In the genomic region with DNA sequence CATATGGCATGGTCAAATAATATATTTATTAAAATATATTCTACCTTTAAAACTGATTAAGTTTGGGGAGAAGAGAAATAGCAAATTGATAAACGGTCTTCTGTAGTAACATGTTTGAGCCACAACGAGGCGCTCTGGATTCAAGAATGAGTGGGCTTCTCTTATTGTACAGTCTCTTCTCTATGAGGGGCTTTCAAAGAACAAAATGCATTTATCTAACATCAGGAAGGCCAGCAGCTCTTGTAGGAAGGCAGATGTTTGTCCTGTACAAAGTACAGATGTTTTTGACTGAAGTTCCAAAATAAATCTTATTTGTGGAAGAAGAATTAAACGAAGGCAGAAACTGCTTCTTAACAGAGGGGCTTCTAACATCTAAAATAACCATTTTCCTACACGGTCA, we compare ENCODE assay signal across 2 cellular contexts.
TF ChIP-seq lines count a peak whose summit lies in the region.

No MANE protein-coding gene starts in this region.

TF ChIP-seq in H1, 55 proteins besides CTCF, POLR2A, EP300 and RAD21 (continued from another document):
- TF ChIP-seq CHD2 (IDR thresholded peaks at IDR 0.05; ENCODE audit: low read length): no peak
- TF ChIP-seq HDAC2 (IDR thresholded peaks at IDR 0.05; ENCODE audit: borderline replicate concordance in 1 of 2, low read depth in 2 of 2, low read length in 2 of 2): no peak
- TF ChIP-seq ZNF274 (IDR thresholded peaks at IDR 0.05; ENCODE audit: borderline replicate concordance, extremely low read depth, low read length): no peak
- no peak for TF ChIP-seq FOSL1 (IDR thresholded peaks at IDR 0.05; ENCODE audit: insufficient read depth, low read depth, low read length)
- no peak for TF ChIP-seq YY1 (IDR thresholded peaks at IDR 0.05; ENCODE audit: low read depth, low read length)

TF ChIP-seq in neural cell, 6 proteins besides CTCF, POLR2A, EP300 and RAD21 (continued from another document):
- TF ChIP-seq, protein P1, sequence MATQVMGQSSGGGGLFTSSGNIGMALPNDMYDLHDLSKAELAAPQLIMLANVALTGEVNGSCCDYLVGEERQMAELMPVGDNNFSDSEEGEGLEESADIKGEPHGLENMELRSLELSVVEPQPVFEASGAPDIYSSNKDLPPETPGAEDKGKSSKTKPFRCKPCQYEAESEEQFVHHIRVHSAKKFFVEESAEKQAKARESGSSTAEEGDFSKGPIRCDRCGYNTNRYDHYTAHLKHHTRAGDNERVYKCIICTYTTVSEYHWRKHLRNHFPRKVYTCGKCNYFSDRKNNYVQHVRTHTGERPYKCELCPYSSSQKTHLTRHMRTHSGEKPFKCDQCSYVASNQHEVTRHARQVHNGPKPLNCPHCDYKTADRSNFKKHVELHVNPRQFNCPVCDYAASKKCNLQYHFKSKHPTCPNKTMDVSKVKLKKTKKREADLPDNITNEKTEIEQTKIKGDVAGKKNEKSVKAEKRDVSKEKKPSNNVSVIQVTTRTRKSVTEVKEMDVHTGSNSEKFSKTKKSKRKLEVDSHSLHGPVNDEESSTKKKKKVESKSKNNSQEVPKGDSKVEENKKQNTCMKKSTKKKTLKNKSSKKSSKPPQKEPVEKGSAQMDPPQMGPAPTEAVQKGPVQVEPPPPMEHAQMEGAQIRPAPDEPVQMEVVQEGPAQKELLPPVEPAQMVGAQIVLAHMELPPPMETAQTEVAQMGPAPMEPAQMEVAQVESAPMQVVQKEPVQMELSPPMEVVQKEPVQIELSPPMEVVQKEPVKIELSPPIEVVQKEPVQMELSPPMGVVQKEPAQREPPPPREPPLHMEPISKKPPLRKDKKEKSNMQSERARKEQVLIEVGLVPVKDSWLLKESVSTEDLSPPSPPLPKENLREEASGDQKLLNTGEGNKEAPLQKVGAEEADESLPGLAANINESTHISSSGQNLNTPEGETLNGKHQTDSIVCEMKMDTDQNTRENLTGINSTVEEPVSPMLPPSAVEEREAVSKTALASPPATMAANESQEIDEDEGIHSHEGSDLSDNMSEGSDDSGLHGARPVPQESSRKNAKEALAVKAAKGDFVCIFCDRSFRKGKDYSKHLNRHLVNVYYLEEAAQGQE (IDR thresholded peaks at IDR 0.05; ENCODE audit: borderline replicate concordance): no peak
- TF ChIP-seq TAF1 (IDR thresholded peaks at IDR 0.05; ENCODE audit: low read depth) (no peak), EZH2 (IDR thresholded peaks at IDR 0.05; ENCODE audit: borderline replicate concordance, insufficient read depth, low read length, poor library complexity, severe bottlenecking) (no peak), SMC3 (conservative IDR thresholded peaks at IDR 0.05; ENCODE audit: poor library complexity) (peak; percentile 89)
